ENCODE assay signal across 1 cellular context in genomic region chr3:181264491-181264890, GRCh38.
TF ChIP-seq lines count a peak whose summit lies in the region.

No MANE protein-coding gene starts in this region.

TF ChIP-seq in GM12878, 131 proteins besides CTCF, POLR2A, EP300 and RAD21 (continued from another document):
- TF ChIP-seq ZBTB4 (CRISPR knock-in tag; IDR thresholded peaks at IDR 0.05) (no peak), CREM (IDR thresholded peaks at IDR 0.05; ENCODE audit: low read depth) (no peak), HCFC1 (IDR thresholded peaks at IDR 0.05; ENCODE audit: low read length) (no peak), SUZ12 (IDR thresholded peaks at IDR 0.05; ENCODE audit: unreplicated experiment) (no peak), ASH2L (IDR thresholded peaks at IDR 0.05; ENCODE audit: borderline replicate concordance, low read depth) (no peak), ZNF384 (IDR thresholded peaks at IDR 0.05; ENCODE audit: borderline replicate concordance, low read depth, low read length) (no peak)
